ENCODE assay signal across 28 cellular contexts in genomic region chr12:110540048-110540447, GRCh38. TPM values are rescaled to one million over a fixed set of nuclear protein-coding genes. Genes with fewer than 3 reads are reported as not detected.
DNase-seq lines count a peak whose midpoint lies in the region; ATAC-seq and TF ChIP-seq lines count a peak whose summit lies in the region.
"Had no signal": no experiment of that assay in that cellular context is flagged by ENCODE, and none has a peak within 500 bp of the region (broad histone marks: within the 10 kb centered on the region; RNA-seq: fewer than 3 reads in every experiment).

No MANE protein-coding gene starts in this region.

- no peak for TF ChIP-seq CTCF in activated CD8-positive, alpha-beta T cell treated with anti-CD3 and anti-CD28 coated beads for 36 hours (IDR thresholded peaks at IDR 0.05)
- no peak for TF ChIP-seq CTCF in chondrocyte (IDR thresholded peaks at IDR 0.05)
- TF ChIP-seq CTCF in gastrocnemius medialis (IDR thresholded peaks at IDR 0.05 in 4 of 5, conservative IDR thresholded peaks at IDR 0.05 in 1 of 5) = no peak

- H3K27me3 Mint-ChIP-seq in activated CD8-positive, alpha-beta T cell treated with anti-CD3 and anti-CD28 coated beads for 36 hours = no peaks in the 10 kb centered on the region
- no peaks in the 10 kb centered on the region for H3K27me3 Mint-ChIP-seq in activated CD8-positive, alpha-beta T cell treated with anti-CD3 and anti-CD28 coated beads, Interleukin-2, amount 10 ng/mL, durations not matched to agents 7 days and 5 days (ENCODE audit: low read depth)
- H3K27me3 Mint-ChIP-seq in IgD-negative memory B cell (no peaks in the 10 kb centered on the region), chondrocyte (ENCODE audit: low read depth) (no peaks in the 10 kb centered on the region)
- H3K27me3 Mint-ChIP-seq: activated CD4-positive, alpha-beta T cell treated with anti-CD3 and anti-CD28 coated beads for 36 hours; CD4-positive, alpha-beta memory T cell had no signal

- no peaks in the 10 kb centered on the region for H3K9me3 Mint-ChIP-seq in activated CD8-positive, alpha-beta T cell treated with anti-CD3 and anti-CD28 coated beads for 36 hours
- no peaks in the 10 kb centered on the region for H3K9me3 Mint-ChIP-seq in activated CD8-positive, alpha-beta T cell treated with anti-CD3 and anti-CD28 coated beads, Interleukin-2, amount 10 ng/mL, durations not matched to agents 7 days and 5 days (ENCODE audit: insufficient read depth)
- H3K9me3 Mint-ChIP-seq in IgD-negative memory B cell (no peaks in the 10 kb centered on the region), chondrocyte (ENCODE audit: low read depth) (no peaks in the 10 kb centered on the region)
- H3K9me3 Mint-ChIP-seq: CD4-positive, alpha-beta memory T cell; neural crest cell had no signal

- H3K27me3 ChIP-seq in gastrocnemius medialis = no peaks in the 10 kb centered on the region
- H3K27me3 ChIP-seq: body of pancreas, hepatocyte, right lobe of liver had no signal

- intact Hi-C loops in activated CD8-positive, alpha-beta T cell treated with anti-CD3 and anti-CD28 coated beads for 36 hours (cut with micrococcal nuclease) = no loop called here
- intact Hi-C loops in gastrocnemius medialis (cut with DNase I; ENCODE audit: low total_unique reads) = no loop called here

- H3K4me1 ChIP-seq in gastrocnemius medialis = peaks cover 77 to 92% of the 10 kb centered on the region in 2 donors

- POLR2A ChIA-PET in activated CD8-positive, alpha-beta T cell treated with anti-CD3 and anti-CD28 coated beads for 36 hours (lab: Charles Lee) = interaction anchor here (1.2 to 1.6 kb wide), 3 partner anchors 7 to 11 kb away, joined by 4 to 6 read pairs (median 4); no protein-coding TSS in a partner anchor
- POLR2A ChIA-PET in activated CD8-positive, alpha-beta T cell treated with anti-CD3 and anti-CD28 coated beads, Interleukin-2, amount 10 ng/mL, durations not matched to agents 7 days and 5 days (lab: Charles Lee) = no interaction called here

- peaks cover 0 to 28% of the 10 kb centered on the region in 2 donors for H3K36me3 ChIP-seq in gastrocnemius medialis

- H3K9me3 ChIP-seq in gastrocnemius medialis = no peaks in the 10 kb centered on the region
- H3K9me3 ChIP-seq: body of pancreas, right lobe of liver had no signal

- no peak overlapping the region for H3K4me3 Mint-ChIP-seq in activated CD8-positive, alpha-beta T cell treated with anti-CD3 and anti-CD28 coated beads for 36 hours
- no peak overlapping the region for H3K4me3 Mint-ChIP-seq in activated CD8-positive, alpha-beta T cell treated with anti-CD3 and anti-CD28 coated beads, Interleukin-2, amount 10 ng/mL, durations not matched to agents 7 days and 5 days
- H3K4me3 Mint-ChIP-seq in IgD-negative memory B cell = no peak overlapping the region
- H3K4me3 Mint-ChIP-seq in chondrocyte (ENCODE audit: unreplicated experiment) = no peak overlapping the region
- H3K4me3 Mint-ChIP-seq: activated CD4-positive, alpha-beta T cell treated with anti-CD3 and anti-CD28 coated beads for 36 hours; neural crest cell had no signal

- peaks cover 58% of the 10 kb centered on the region for H3K36me3 Mint-ChIP-seq in activated CD8-positive, alpha-beta T cell treated with anti-CD3 and anti-CD28 coated beads for 36 hours (ENCODE audit: low read depth)
- peaks cover 57% of the 10 kb centered on the region for H3K36me3 Mint-ChIP-seq in activated CD8-positive, alpha-beta T cell treated with anti-CD3 and anti-CD28 coated beads, Interleukin-2, amount 10 ng/mL, durations not matched to agents 7 days and 5 days (ENCODE audit: low read depth)
- H3K36me3 Mint-ChIP-seq in IgD-negative memory B cell = peaks cover 8% of the 10 kb centered on the region
- H3K36me3 Mint-ChIP-seq in chondrocyte (ENCODE audit: low read depth) = peaks cover 6% of the 10 kb centered on the region

- CTCF ChIA-PET in activated CD8-positive, alpha-beta T cell treated with anti-CD3 and anti-CD28 coated beads for 36 hours (lab: Charles Lee) = interaction anchor here (1.0 to 13.1 kb wide), 3 partner anchors 12 to 61 kb away, joined by 3 to 142 read pairs (median 6); no protein-coding TSS in a partner anchor
- CTCF ChIA-PET in activated CD8-positive, alpha-beta T cell treated with anti-CD3 and anti-CD28 coated beads, Interleukin-2, amount 10 ng/mL, durations not matched to agents 7 days and 5 days (lab: Charles Lee) = interaction anchor here (0.7 to 3.7 kb wide), 6 partner anchors 22 to 90 kb away, joined by 3 to 13 read pairs (median 6); partner anchors contain the start of genes ARPC3 and FAM216A

- no peak for DNase-seq in activated CD8-positive, alpha-beta T cell treated with anti-CD3 and anti-CD28 coated beads for 36 hours
- DNase-seq in activated CD8-positive, alpha-beta T cell treated with anti-CD3 and anti-CD28 coated beads, Interleukin-2, amount 10 ng/mL, durations not matched to agents 7 days and 5 days = no peak
- DNase-seq in chondrocyte (ENCODE audit: low spot score) = no peak
- no peak for DNase-seq in gastrocnemius medialis
- no peak for DNase-seq in erythroblast (lab: John Stamatoyannopoulos, UW)
- DNase-seq in SKM-1 (lab: John Stamatoyannopoulos, UW; ENCODE audit: unreplicated experiment) = no peak
- DNase-seq: 8988T; activated CD4-positive, alpha-beta T cell treated with anti-CD3 and anti-CD28 coated beads for 36 hours; activated naive CD4-positive, alpha-beta T cell treated with Interleukin-2 at 50 U/mL for 16 hours; activated T-cell treated with anti-CD3 and anti-CD28 coated beads, Interleukin-2, amount 50 U/mL, for 48 hours; body of pancreas; CD4-positive, alpha-beta memory T cell; EL; foreskin fibroblast; mesenchymal stem cell; NCI-H1105; NCI-H187 treated with DMSO at 0.1 percent for 48 hours; NCI-H2171 treated with DMSO at 0.1 percent for 48 hours; NCI-H524 treated with DMSO at 0.1 percent for 48 hours; right lobe of liver; stimulated activated CD4-positive, alpha-beta T cell treated with anti-CD3 and anti-CD28 coated beads, Interleukin-12 subunit alpha, Interleukin-12 subunit beta, amount 100 ng/mL, for 4 hours; stimulated activated CD4-positive, alpha-beta T cell treated with anti-CD3 and anti-CD28 coated beads, Interleukin-4, amount 100 ng/mL, for 1 hour had no signal

- TF ChIP-seq POLR2A in gastrocnemius medialis (IDR thresholded peaks at IDR 0.05) (no peak), erythroblast (IDR thresholded peaks at IDR 0.05; ENCODE audit: low read length) (no peak)

- peak overlapping the region; percentile 64 for H3K27ac Mint-ChIP-seq in activated CD8-positive, alpha-beta T cell treated with anti-CD3 and anti-CD28 coated beads for 36 hours
- no peak overlapping the region for H3K27ac Mint-ChIP-seq in activated CD8-positive, alpha-beta T cell treated with anti-CD3 and anti-CD28 coated beads, Interleukin-2, amount 10 ng/mL, durations not matched to agents 7 days and 5 days
- H3K27ac Mint-ChIP-seq in IgD-negative memory B cell (peak overlapping the region in 2 of 3 donors; percentile 12 to 59), chondrocyte (ENCODE audit: unreplicated experiment) (peak overlapping the region; percentile 75)
- H3K27ac Mint-ChIP-seq: activated CD4-positive, alpha-beta T cell treated with anti-CD3 and anti-CD28 coated beads for 36 hours; CD4-positive, alpha-beta memory T cell had no signal

- peak overlapping the region; percentile 89 to 95 (median 94) for H3K27ac ChIP-seq in gastrocnemius medialis
- H3K27ac ChIP-seq: body of pancreas, hepatocyte, right lobe of liver had no signal

- H3K4me3 ChIP-seq in gastrocnemius medialis = no peak overlapping the region
- H3K4me3 ChIP-seq: body of pancreas, hepatocyte, right lobe of liver had no signal

- in situ Hi-C loops in gastrocnemius medialis (cut with MboI; ENCODE audit: low sequenced_read_pairs in 4 of 4) = no loop called here

- H3K4me1 Mint-ChIP-seq in activated CD8-positive, alpha-beta T cell treated with anti-CD3 and anti-CD28 coated beads for 36 hours (ENCODE audit: low read depth) = peaks cover 32% of the 10 kb centered on the region
- H3K4me1 Mint-ChIP-seq in activated CD8-positive, alpha-beta T cell treated with anti-CD3 and anti-CD28 coated beads, Interleukin-2, amount 10 ng/mL, durations not matched to agents 7 days and 5 days (ENCODE audit: low read depth) = peaks cover 24% of the 10 kb centered on the region
- H3K4me1 Mint-ChIP-seq in IgD-negative memory B cell (peaks cover 18 to 22% (median 19%) of the 10 kb centered on the region in 3 donors), chondrocyte (ENCODE audit: low read depth) (peaks cover 60% of the 10 kb centered on the region)
- H3K4me1 Mint-ChIP-seq: neural crest cell had no signal

- ATAC-seq in activated CD8-positive, alpha-beta T cell treated with anti-CD3 and anti-CD28 coated beads for 36 hours = no peak
- no peak for ATAC-seq in activated CD8-positive, alpha-beta T cell treated with anti-CD3 and anti-CD28 coated beads, Interleukin-2, amount 10 ng/mL, durations not matched to agents 7 days and 5 days
- ATAC-seq in gastrocnemius medialis (no peak), HG03439 (IDR thresholded peaks at IDR 0.05; ENCODE audit: unreplicated experiment) (no peak)
- ATAC-seq: activated CD4-positive, alpha-beta T cell treated with anti-CD3 and anti-CD28 coated beads for 36 hours; body of pancreas; Panc1; right lobe of liver had no signal

RNA-seq across cellular contexts. Expression of gene RAD9B, which starts 37.9 kb away (rescaled TPM):
- 1 to 10 TPM; 1.7 to 1.9 TPM for total RNA-seq in activated CD8-positive, alpha-beta T cell treated with anti-CD3 and anti-CD28 coated beads for 36 hours
- total RNA-seq in activated CD8-positive, alpha-beta T cell treated with anti-CD3 and anti-CD28 coated beads, Interleukin-2, amount 10 ng/mL, durations not matched to agents 7 days and 5 days = 1 to 10 TPM in 1 of 2 experiments, under 1 TPM in 1; 0.68 to 2.3 TPM
- polyA plus RNA-seq in IgD-negative memory B cell = 0.75 TPM
- 0.27 to 0.54 TPM (median 0.39 TPM) in 3 replicates for total RNA-seq in chondrocyte
- 1 to 10 TPM in 1 of 4 donors, under 1 TPM in 3; 0.12 to 2.0 (median 0.62) TPM for total RNA-seq in gastrocnemius medialis
- total RNA-seq: H1 had no signal

RNA-seq across cellular contexts. Expression of gene VPS29, which starts 38.1 kb away (rescaled TPM):
- 10 to 100 TPM; 71.7 to 76.4 TPM for total RNA-seq in activated CD8-positive, alpha-beta T cell treated with anti-CD3 and anti-CD28 coated beads for 36 hours
- 100 to 1,000 TPM; 126 to 128 TPM for total RNA-seq in activated CD8-positive, alpha-beta T cell treated with anti-CD3 and anti-CD28 coated beads, Interleukin-2, amount 10 ng/mL, durations not matched to agents 7 days and 5 days
- polyA plus RNA-seq in IgD-negative memory B cell = 123 TPM
- total RNA-seq in chondrocyte = 83.0 to 93.9 TPM (median 90.4 TPM) in 3 replicates
- total RNA-seq in gastrocnemius medialis = 100 to 1,000 TPM in 2 of 4 donors, 10 to 100 TPM in 2; 76.4 to 145 (median 92.9) TPM

RNA-seq across cellular contexts. Expression of gene PPTC7, which starts 43.1 kb away (rescaled TPM):
- total RNA-seq in activated CD8-positive, alpha-beta T cell treated with anti-CD3 and anti-CD28 coated beads for 36 hours = 10 to 100 TPM; 43.1 to 44.5 TPM
- 10 to 100 TPM; 24.4 to 26.8 TPM for total RNA-seq in activated CD8-positive, alpha-beta T cell treated with anti-CD3 and anti-CD28 coated beads, Interleukin-2, amount 10 ng/mL, durations not matched to agents 7 days and 5 days
- polyA plus RNA-seq in IgD-negative memory B cell = 10.1 TPM
- 10.9 to 15.3 TPM (median 13.9 TPM) in 3 replicates for total RNA-seq in chondrocyte
- 10 to 100 TPM; 27.6 to 85.8 (median 58.4) TPM for total RNA-seq in gastrocnemius medialis
